8 cellular contexts compared by ENCODE assay signal in the genomic region with DNA sequence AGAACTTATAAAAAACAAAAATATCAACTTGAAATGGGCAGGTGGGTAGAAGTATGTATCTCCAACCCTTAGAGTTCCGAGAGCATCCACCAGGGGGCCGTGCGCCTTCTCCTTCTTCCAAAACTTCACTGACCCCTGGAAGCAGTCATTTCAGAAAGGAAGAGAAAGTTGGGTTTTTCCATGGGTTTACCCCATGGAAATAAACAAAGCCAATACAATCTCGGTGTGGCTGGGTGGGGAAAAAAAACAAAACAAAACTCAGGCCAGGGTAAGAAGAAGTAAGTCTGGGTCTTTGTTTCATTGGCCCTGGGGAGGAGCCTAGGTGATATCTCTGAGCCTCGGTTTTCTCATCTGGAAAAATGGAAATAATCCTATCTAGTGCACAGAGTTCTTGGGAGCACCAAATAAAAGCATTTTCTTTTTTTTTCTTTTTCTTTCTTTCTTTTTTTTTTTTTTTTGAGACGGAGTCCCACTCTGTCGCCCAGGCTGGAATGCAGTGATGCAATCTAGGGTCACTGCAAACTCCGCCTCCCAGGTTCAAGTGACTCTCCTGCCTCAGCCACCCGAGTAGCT. TPM values are rescaled to one million over a fixed set of nuclear protein-coding genes. Genes with fewer than 3 reads are reported as not detected.
DNase-seq lines count a peak whose midpoint lies in the region; TF ChIP-seq lines count a peak whose summit lies in the region.

No MANE protein-coding gene starts in this region.

- H3K4me3 ChIP-seq in esophagus squamous epithelium (no peak overlapping the region), osteoblast (ENCODE audit: insufficient read depth, low read length) (no peak overlapping the region)

- H3K4me1 Mint-ChIP-seq in type B pancreatic cell (ENCODE audit: unreplicated experiment), result peaks cover 4% of the 10 kb centered on the region

- 35 to 41% methylated on average over 7 to 9 of the region's 9 CpGs for WGBS in esophagus squamous epithelium, 2 donors

- H3K27ac Mint-ChIP-seq in type B pancreatic cell, result no peak overlapping the region

- TF ChIP-seq POLR2A in esophagus squamous epithelium (IDR thresholded peaks at IDR 0.05), result no peak

- DNase-seq in SIG-M5 treated with dmso at 0.1 percent for 504 hours (lab: John Stamatoyannopoulos, UW; ENCODE audit: unreplicated experiment), result peak; percentile 69
- DNase-seq in SIG-M5 (lab: John Stamatoyannopoulos, UW), result no peak
- peak; percentile 61 for DNase-seq in NCI-H82 (lab: John Stamatoyannopoulos, UW)
- peak; percentile 23 for DNase-seq in activated CD8-positive, alpha-beta memory T cell treated with anti-CD3 and anti-CD28 coated beads, Interleukin-2, amount 50 U/mL, for 24 hours (ENCODE audit: extremely low read depth)
- DNase-seq in esophagus squamous epithelium (lab: John Stamatoyannopoulos, UW), result no peak
- DNase-seq in osteoblast (ENCODE audit: insufficient read length, low spot score, missing footprints), result peak; percentile 95
- no peak for DNase-seq in type B pancreatic cell (ENCODE audit: extremely low spot score, unreplicated experiment)
- DNase-seq in HPDE6-E6E7 (ENCODE audit: extremely low spot score), result no peak

- H3K36me3 ChIP-seq in esophagus squamous epithelium, result no peaks in the 10 kb centered on the region
- no peaks in the 10 kb centered on the region for H3K36me3 ChIP-seq in osteoblast (ENCODE audit: insufficient read depth, low read length)

- intact Hi-C loops in esophagus squamous epithelium (cut with DNase I), result no loop called here

- no peak overlapping the region for H2AFZ ChIP-seq in osteoblast (ENCODE audit: low read length)

- no peaks in the 10 kb centered on the region for H3K79me2 ChIP-seq in osteoblast (ENCODE audit: insufficient read depth, low read length)

- H3K27ac ChIP-seq in esophagus squamous epithelium, result no peak overlapping the region
- H3K27ac ChIP-seq in osteoblast (ENCODE audit: low read depth, low read length), result no peak overlapping the region

- TF ChIP-seq CTCF in esophagus squamous epithelium (IDR thresholded peaks at IDR 0.05) (peak in 5 of 6 experiments; percentile 56 to 82 (median 74)), osteoblast (IDR thresholded peaks at IDR 0.05; ENCODE audit: extremely low read depth, low read depth, low read length) (peak; percentile 73), type B pancreatic cell (conservative IDR thresholded peaks at IDR 0.05) (peak; percentile 88)

- H3K4me1 ChIP-seq in esophagus squamous epithelium (no peaks in the 10 kb centered on the region), osteoblast (ENCODE audit: insufficient read depth, low read length) (no peaks in the 10 kb centered on the region)

- no peaks in the 10 kb centered on the region for H4K20me1 ChIP-seq in osteoblast (ENCODE audit: insufficient read depth, low read length)

- H3K4me3 Mint-ChIP-seq in type B pancreatic cell, result no peak overlapping the region

- no peak overlapping the region for H3K4me2 ChIP-seq in osteoblast (ENCODE audit: insufficient read depth, low read length)

- no peaks in the 10 kb centered on the region for H3K9me3 ChIP-seq in esophagus squamous epithelium
- H3K9me3 ChIP-seq in osteoblast (ENCODE audit: low read depth, low read length), result no peaks in the 10 kb centered on the region

- H3K36me3 Mint-ChIP-seq in type B pancreatic cell, result no peaks in the 10 kb centered on the region

- H3K27me3 ChIP-seq in esophagus squamous epithelium, result no peaks in the 10 kb centered on the region
- H3K27me3 ChIP-seq in osteoblast (ENCODE audit: insufficient read depth, low read length), result peaks cover 3% of the 10 kb centered on the region

- no peaks in the 10 kb centered on the region for H3K27me3 Mint-ChIP-seq in type B pancreatic cell

- no peaks in the 10 kb centered on the region for H3K9me3 Mint-ChIP-seq in type B pancreatic cell

RNA-seq across cellular contexts. Expression of a gene that starts 33.6 kb away (rescaled TPM):
- total RNA-seq in esophagus squamous epithelium (not detected), osteoblast (not detected in 2 replicates), type B pancreatic cell (ENCODE audit: low replicate concordance) (7.2 and 9.6 TPM in 2 replicates)

RNA-seq across cellular contexts. Expression of a gene that starts 40.6 kb away (rescaled TPM):
- total RNA-seq in esophagus squamous epithelium (10 to 100 TPM; 30.3 to 47.1 (median 34.2) TPM), osteoblast (10.9 TPM in 2 replicates), type B pancreatic cell (ENCODE audit: low replicate concordance) (67.6 and 67.7 TPM in 2 replicates)

Comparison
In these comparisons a context has a peak if more than half of its experiments do, and no peak if none do; other contexts are left out.
1. DNase-seq: peak in SIG-M5 treated with dmso at 0.1 percent for 504 hours (single experiment), NCI-H82 (single experiment), activated CD8-positive, alpha-beta memory T cell treated with anti-CD3 and anti-CD28 coated beads, Interleukin-2, amount 50 U/mL, for 24 hours (single experiment) and osteoblast (single experiment); none in SIG-M5 (single experiment), esophagus squamous epithelium (single experiment), type B pancreatic cell (single experiment) and HPDE6-E6E7 (single experiment).
2. Peak in every context shown above with its lines, with median percentiles within 50 percentile points of each other: CTCF ChIP-seq.